19 cellular contexts compared by ENCODE assay signal in the genomic region with DNA sequence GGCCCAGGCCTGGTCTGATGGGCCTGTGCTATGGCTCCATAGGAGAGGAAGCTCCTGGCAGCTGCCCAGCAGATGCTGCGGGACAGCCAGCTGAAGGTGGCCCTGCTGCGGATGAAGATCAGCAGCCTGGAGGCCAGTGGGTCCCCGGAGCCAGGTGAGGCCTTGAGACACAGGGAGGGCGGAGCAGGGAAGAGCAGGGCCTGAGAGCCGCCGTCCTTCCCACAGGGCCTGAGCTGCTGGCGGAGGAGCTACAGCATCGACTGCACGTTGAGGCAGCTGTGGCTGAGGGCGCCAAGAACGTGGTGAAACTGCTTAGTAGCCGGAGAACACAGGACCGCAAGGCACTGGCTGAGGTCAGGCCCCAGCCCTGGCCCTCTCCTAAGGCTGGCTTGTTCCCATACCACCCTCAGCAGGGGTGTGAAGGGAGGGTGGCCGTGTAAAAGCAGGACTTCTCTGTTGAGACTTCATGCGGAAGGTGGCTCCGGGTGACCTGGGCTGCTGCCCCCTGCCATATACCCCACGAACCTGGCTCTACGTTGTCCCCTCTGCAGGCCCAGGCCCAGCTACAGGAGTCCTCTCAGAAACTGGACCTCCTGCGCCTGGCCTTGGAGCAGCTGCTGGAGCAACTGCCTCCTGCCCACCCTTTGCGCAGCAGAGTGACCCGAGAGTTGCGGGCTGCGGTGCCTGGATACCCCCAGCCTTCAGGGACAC. TPM values are rescaled to one million over a fixed set of nuclear protein-coding genes. Genes with fewer than 3 reads are reported as not detected.
DNase-seq lines count a peak whose midpoint lies in the region; ATAC-seq and TF ChIP-seq lines count a peak whose summit lies in the region.
"Had no signal": no experiment of that assay in that cellular context is flagged by ENCODE, and none has a peak within 500 bp of the region (broad histone marks: within the 10 kb centered on the region; RNA-seq: fewer than 3 reads in every experiment).

No MANE protein-coding gene starts in this region.

- TF ChIP-seq CTCF in CD14-positive monocyte (IDR thresholded peaks at IDR 0.05) = no peak
- TF ChIP-seq CTCF in endodermal cell (conservative IDR thresholded peaks at IDR 0.05) = no peak
- no peak for TF ChIP-seq CTCF in osteoblast (IDR thresholded peaks at IDR 0.05; ENCODE audit: extremely low read depth, low read depth, low read length)
- no peak for TF ChIP-seq CTCF in esophagus muscularis mucosa (IDR thresholded peaks at IDR 0.05)

- no peak overlapping the region for H3K27ac ChIP-seq in endodermal cell (ENCODE audit: low read depth, low read length)
- no peak overlapping the region for H3K27ac ChIP-seq in osteoblast (ENCODE audit: low read depth, low read length)
- H3K27ac ChIP-seq in esophagus muscularis mucosa (replicated peaks in 1 of 4) = no peak overlapping the region

- H3K9ac ChIP-seq in endodermal cell (ENCODE audit: extremely low read depth, low read length, poor library complexity, severe bottlenecking) = no peak overlapping the region

- no peaks in the 10 kb centered on the region for H3K36me3 Mint-ChIP-seq in CD14-positive monocyte
- H3K36me3 Mint-ChIP-seq in endodermal cell (ENCODE audit: low read depth) = peaks cover 13% of the 10 kb centered on the region
- H3K36me3 Mint-ChIP-seq: activated naive CD8-positive, alpha-beta T cell treated with anti-CD3 and anti-CD28 coated beads for 36 hours; CD4-positive, CD25-positive, alpha-beta regulatory T cell; natural killer cell treated with Interleukin-12 subunit alpha and Interleukin-12 subunit beta and Interleukin-15 and Interleukin-18, amount 100 ng/mL, for 72 hours had no signal

- H3K9me3 ChIP-seq in endodermal cell (ENCODE audit: control insufficient read depth, low read length) (no peaks in the 10 kb centered on the region), osteoblast (ENCODE audit: low read depth, low read length) (no peaks in the 10 kb centered on the region), esophagus muscularis mucosa (no peaks in the 10 kb centered on the region)

- H3K27ac Mint-ChIP-seq in CD14-positive monocyte = no peak overlapping the region
- no peak overlapping the region for H3K27ac Mint-ChIP-seq in endodermal cell
- H3K27ac Mint-ChIP-seq: activated CD4-positive, alpha-beta T cell treated with anti-CD3 and anti-CD28 coated beads for 36 hours; activated naive CD8-positive, alpha-beta T cell treated with anti-CD3 and anti-CD28 coated beads for 36 hours; CD4-positive, CD25-positive, alpha-beta regulatory T cell; dendritic cell treated with granulocyte-macrophage colony-stimulating factor and Interleukin-4, amounts not matched to agents 40 ng/mL and 50 ng/mL, for 4 days; natural killer cell treated with Interleukin-12 subunit alpha and Interleukin-12 subunit beta and Interleukin-15 and Interleukin-18, amount 100 ng/mL, for 72 hours had no signal

- no peak overlapping the region for H3K4me3 Mint-ChIP-seq in CD14-positive monocyte
- H3K4me3 Mint-ChIP-seq in endodermal cell = no peak overlapping the region
- H3K4me3 Mint-ChIP-seq: activated CD4-positive, alpha-beta T cell treated with anti-CD3 and anti-CD28 coated beads for 36 hours; activated naive CD8-positive, alpha-beta T cell treated with anti-CD3 and anti-CD28 coated beads for 36 hours; CD4-positive, CD25-positive, alpha-beta regulatory T cell; dendritic cell treated with granulocyte-macrophage colony-stimulating factor and Interleukin-4, amounts not matched to agents 40 ng/mL and 50 ng/mL, for 4 days; natural killer cell treated with Interleukin-12 subunit alpha and Interleukin-12 subunit beta and Interleukin-15 and Interleukin-18, amount 100 ng/mL, for 72 hours had no signal

- TF ChIP-seq POLR2A in esophagus muscularis mucosa (IDR thresholded peaks at IDR 0.05; ENCODE audit: low read depth) = no peak

- H2AFZ ChIP-seq in osteoblast (ENCODE audit: low read length) = no peak overlapping the region

- no peak for ATAC-seq in GM21737 (IDR thresholded peaks at IDR 0.05; ENCODE audit: unreplicated experiment)
- ATAC-seq: activated CD4-positive, alpha-beta T cell treated with anti-CD3 and anti-CD28 coated beads for 36 hours; natural killer cell treated with Interleukin-12 subunit alpha and Interleukin-12 subunit beta and Interleukin-15 and Interleukin-18, amount 100 ng/mL, for 72 hours had no signal

- H3K4me1 Mint-ChIP-seq in CD14-positive monocyte (peaks cover 9% of the 10 kb centered on the region), endodermal cell (peaks cover 3% of the 10 kb centered on the region)

- intact Hi-C loops in CD14-positive monocyte (cut with micrococcal nuclease) (no loop called here), esophagus muscularis mucosa (cut with DNase I) (no loop called here)

- H3K9me3 Mint-ChIP-seq in CD14-positive monocyte (no peaks in the 10 kb centered on the region), endodermal cell (no peaks in the 10 kb centered on the region)
- H3K9me3 Mint-ChIP-seq: activated naive CD8-positive, alpha-beta T cell treated with anti-CD3 and anti-CD28 coated beads for 36 hours; CD4-positive, CD25-positive, alpha-beta regulatory T cell; dendritic cell treated with granulocyte-macrophage colony-stimulating factor and Interleukin-4, amounts not matched to agents 40 ng/mL and 50 ng/mL, for 4 days; natural killer cell treated with Interleukin-12 subunit alpha and Interleukin-12 subunit beta and Interleukin-15 and Interleukin-18, amount 100 ng/mL, for 72 hours had no signal

- H3K4me1 ChIP-seq in endodermal cell (ENCODE audit: control insufficient read depth, insufficient read depth, low read length) (peaks cover 4% of the 10 kb centered on the region), osteoblast (ENCODE audit: insufficient read depth, low read length) (no peaks in the 10 kb centered on the region), esophagus muscularis mucosa (peaks cover 0 to 22% (median 15%) of the 10 kb centered on the region in 4 donors)

- H3K27me3 Mint-ChIP-seq in CD14-positive monocyte (ENCODE audit: low read depth in 3 of 3) (peaks cover 8 to 13% (median 12%) of the 10 kb centered on the region in 3 donors), endodermal cell (ENCODE audit: insufficient read depth) (no peaks in the 10 kb centered on the region)
- H3K27me3 Mint-ChIP-seq: activated CD4-positive, alpha-beta T cell treated with anti-CD3 and anti-CD28 coated beads for 36 hours; activated naive CD8-positive, alpha-beta T cell treated with anti-CD3 and anti-CD28 coated beads for 36 hours; CD4-positive, CD25-positive, alpha-beta regulatory T cell; natural killer cell treated with Interleukin-12 subunit alpha and Interleukin-12 subunit beta and Interleukin-15 and Interleukin-18, amount 100 ng/mL, for 72 hours had no signal

- TF ChIP-seq EP300 in esophagus muscularis mucosa (IDR thresholded peaks at IDR 0.05) = no peak

- no peaks in the 10 kb centered on the region for H3K79me2 ChIP-seq in osteoblast (ENCODE audit: insufficient read depth, low read length)

- H3K27me3 ChIP-seq in endodermal cell (ENCODE audit: control insufficient read depth, insufficient read depth, low read length, poor library complexity, severe bottlenecking) (no peaks in the 10 kb centered on the region), osteoblast (ENCODE audit: insufficient read depth, low read length) (no peaks in the 10 kb centered on the region), esophagus muscularis mucosa (no peaks in the 10 kb centered on the region)

- H3K4me3 ChIP-seq in endodermal cell (ENCODE audit: low read length) (no peak overlapping the region), osteoblast (ENCODE audit: insufficient read depth, low read length) (no peak overlapping the region), esophagus muscularis mucosa (no peak overlapping the region)

- peaks cover 10% of the 10 kb centered on the region for H3K36me3 ChIP-seq in endodermal cell (ENCODE audit: control insufficient read depth, insufficient read depth, low read length)
- no peaks in the 10 kb centered on the region for H3K36me3 ChIP-seq in osteoblast (ENCODE audit: insufficient read depth, low read length)
- peaks cover 0 to 23% (median 0%) of the 10 kb centered on the region in 4 donors for H3K36me3 ChIP-seq in esophagus muscularis mucosa

- H4K20me1 ChIP-seq in osteoblast (ENCODE audit: insufficient read depth, low read length) = no peaks in the 10 kb centered on the region

- H3K4me2 ChIP-seq in osteoblast (ENCODE audit: insufficient read depth, low read length) = no peak overlapping the region

- WGBS in endodermal cell (ENCODE audit: insufficient coverage in 1 of 2, insufficient read length in 1 of 2), 2 experiments = 88 to 98% methylated on average over 17 to 23 of the region's 23 CpGs
- WGBS in esophagus muscularis mucosa = 78% methylated on average over 16 of the region's 23 CpGs

- DNase-seq in CD14-positive monocyte (ENCODE audit: low spot score) (peak; percentile 26), endodermal cell (peak; percentile 83), osteoblast (ENCODE audit: insufficient read length, low spot score, missing footprints) (peak; percentile 64), esophagus muscularis mucosa (ENCODE audit: extremely low spot score) (no peak), NCI-H2227 (lab: John Stamatoyannopoulos, UW; ENCODE audit: unreplicated experiment) (no peak)
- DNase-seq: ACHN; activated CD4-positive, alpha-beta T cell treated with anti-CD3 and anti-CD28 coated beads for 36 hours; activated naive CD8-positive, alpha-beta T cell treated with anti-CD3 and anti-CD28 coated beads for 36 hours; CD4-positive, CD25-positive, alpha-beta regulatory T cell; GDM1; GOT3; hypothalamus; Karpas-422; NCI-H1105 treated with DMSO at 0.1 percent for 48 hours; NCI-H510A; stimulated activated CD4-positive, alpha-beta T cell treated with anti-CD3 and anti-CD28 coated beads, Interleukin-12 subunit alpha, Interleukin-12 subunit beta, amount 100 ng/mL, for 4 hours had no signal

RNA-seq across cellular contexts. Expression of gene PKN3, which starts 4.5 kb away (rescaled TPM):
- under 1 TPM; 0.11 to 0.27 TPM for polyA plus RNA-seq in CD14-positive monocyte
- total RNA-seq in endodermal cell (10 to 100 TPM; 26.0 to 27.2 TPM), osteoblast (3.5 and 4.3 TPM in 2 replicates), esophagus muscularis mucosa (1 to 10 TPM; 4.0 to 10.0 (median 7.6) TPM)
- polyA plus RNA-seq in endodermal cell (2013, experiment 1 of 2) = 17.5 TPM
- 17.8 TPM for polyA plus RNA-seq in endodermal cell (2013, experiment 2 of 2)

RNA-seq across cellular contexts. Expression of gene ZDHHC12, which starts 17.1 kb away (rescaled TPM):
- polyA plus RNA-seq in CD14-positive monocyte = 10 to 100 TPM; 68.4 to 72.7 TPM
- total RNA-seq in endodermal cell (10 to 100 TPM; 50.5 to 59.6 TPM), osteoblast (32.7 and 35.1 TPM in 2 replicates), esophagus muscularis mucosa (10 to 100 TPM; 23.3 to 35.7 (median 29.8) TPM)
- polyA plus RNA-seq in endodermal cell (2013, experiment 1 of 2) = 27.6 TPM
- 26.7 TPM for polyA plus RNA-seq in endodermal cell (2013, experiment 2 of 2)

RNA-seq across cellular contexts. Expression of gene SET, which starts 17.8 kb away (rescaled TPM):
- 100 to 1,000 TPM; 114 to 124 TPM for polyA plus RNA-seq in CD14-positive monocyte
- 100 to 1,000 TPM; 762 to 795 TPM for total RNA-seq in endodermal cell
- polyA plus RNA-seq in endodermal cell (2013, experiment 1 of 2) = 715 TPM
- 707 TPM for polyA plus RNA-seq in endodermal cell (2013, experiment 2 of 2)
- 365 and 397 TPM in 2 replicates for total RNA-seq in osteoblast
- 100 to 1,000 TPM; 170 to 239 (median 205) TPM for total RNA-seq in esophagus muscularis mucosa

RNA-seq across cellular contexts. Expression of gene DYNC2I2, which starts 50.2 kb away (rescaled TPM):
- 1 to 10 TPM; 1.5 to 1.9 TPM for polyA plus RNA-seq in CD14-positive monocyte
- total RNA-seq in endodermal cell (100 to 1,000 TPM in 1 of 2 donors, 10 to 100 TPM in 1; 87.8 to 119 TPM), osteoblast (51.3 and 52.1 TPM in 2 replicates), esophagus muscularis mucosa (10 to 100 TPM; 27.8 to 54.8 (median 39.2) TPM)
- 83.9 TPM for polyA plus RNA-seq in endodermal cell (2013, experiment 1 of 2)
- polyA plus RNA-seq in endodermal cell (2013, experiment 2 of 2) = 77.9 TPM

Comparison
In these comparisons a context has a peak if more than half of its experiments do, and no peak if none do; other contexts are left out.
1. DNase-seq: peak in CD14-positive monocyte (single experiment), endodermal cell (single experiment) and osteoblast (single experiment); none in esophagus muscularis mucosa (single experiment) and NCI-H2227 (single experiment).